ENCODE assay signal across 8 cellular contexts in genomic region chr10:129963831-129964501, GRCh38. TPM values are rescaled to one million over a fixed set of nuclear protein-coding genes. Genes with fewer than 3 reads are reported as not detected.
DNase-seq lines count a peak whose midpoint lies in the region; ATAC-seq and TF ChIP-seq lines count a peak whose summit lies in the region.

TSS of gene EBF3 (minus strand) at chr10:129964274. CDS start at chr10:129963768, 506 bp downstream.

- H3K27me3 Mint-ChIP-seq in immature natural killer cell (ENCODE audit: low read depth in 3 of 3): peaks cover 26 to 56% (median 42%) of the 10 kb centered on the region in 3 donors

- no peaks in the 10 kb centered on the region for H3K36me3 Mint-ChIP-seq in immature natural killer cell

- TF ChIP-seq POLR2A in breast epithelium (IDR thresholded peaks at IDR 0.05): no peak

- H3K4me3 Mint-ChIP-seq in immature natural killer cell: peak within 1 kb of the TSS; percentile 73 to 86 (median 83)

- H3K4me1 ChIP-seq in breast epithelium: peaks cover 0 to 1% of the 10 kb centered on the region in 2 donors

- ATAC-seq in GM21825 (IDR thresholded peaks at IDR 0.05; ENCODE audit: unreplicated experiment) (no peak), HG02763 (IDR thresholded peaks at IDR 0.05; ENCODE audit: unreplicated experiment) (no peak)

- no peaks in the 10 kb centered on the region for H3K36me3 ChIP-seq in breast epithelium

- H3K9me3 ChIP-seq in breast epithelium: no peaks in the 10 kb centered on the region

- no peak within 1 kb of the TSS for H3K27ac Mint-ChIP-seq in immature natural killer cell

- DNase-seq in SKM-1 treated with dmso at 0.1 percent for 144 hours (lab: John Stamatoyannopoulos, UW; ENCODE audit: unreplicated experiment) (peak; percentile 4), SKM-1 (lab: John Stamatoyannopoulos, UW; ENCODE audit: unreplicated experiment) (no peak), SK-MEL-5 (ENCODE audit: low read depth, low spot score) (peak; percentile 85), breast epithelium (ENCODE audit: low spot score in 2 of 2) (peak in 1 of 2 donors; percentile 37), immature natural killer cell (peak; percentile 52 to 56 (median 53))
- peak; percentile 62 for DNase-seq in stimulated activated CD4-positive, alpha-beta T cell treated with anti-CD3 and anti-CD28 coated beads, Interleukin-15, amount 100 ng/mL, for 24 hours

- H3K9me3 Mint-ChIP-seq in immature natural killer cell: peaks cover 0 to 10% (median 0%) of the 10 kb centered on the region in 6 donors

- no peak for TF ChIP-seq CTCF in breast epithelium (IDR thresholded peaks at IDR 0.05)

- intact Hi-C loops in breast epithelium (cut with DNase I; ENCODE audit: low total_unique reads): loop anchor here (2.0 kb wide), 1 partner anchor 931 kb away; no protein-coding TSS in a partner anchor

- H3K4me3 ChIP-seq in breast epithelium: peak within 1 kb of the TSS; percentile 55 to 86 (median 79)

- in situ Hi-C loops in SK-MEL-5 (cut with HindIII; ENCODE audit: low pct_unique_long_range_greater_than_20kb, low sequenced_read_pairs): no loop called here

- peaks cover 24 to 95% of the 10 kb centered on the region in 2 donors for H3K27me3 ChIP-seq in breast epithelium

- H3K27ac ChIP-seq in breast epithelium: peak within 1 kb of the TSS; percentile 7 to 85

- H3K4me1 Mint-ChIP-seq in immature natural killer cell: peaks cover 19 to 24% of the 10 kb centered on the region in 2 donors

RNA-seq across cellular contexts. Expression of gene EBF3, which starts in this region (rescaled TPM):
- total RNA-seq in SK-MEL-5 (2014; rRNA removed; shearing (Covaris generic)): 23.6 TPM in 2 replicates
- 35.2 and 41.2 TPM in 2 replicates for polyA plus RNA-seq in SK-MEL-5 (2015; cell fraction: cytosol; rRNA removed)
- 49.9 and 54.8 TPM in 2 replicates for polyA plus RNA-seq in SK-MEL-5 (2015; cell fraction: nucleus; rRNA removed)
- 10 to 100 TPM in 1 of 3 donors, 1 to 10 TPM in 2; 4.2 to 28.0 (median 6.6) TPM for total RNA-seq in breast epithelium
- polyA plus RNA-seq in immature natural killer cell: not detected

Comparison
In these comparisons a context has a peak if more than half of its experiments do, and no peak if none do; other contexts are left out.
1. Peak in DNase-seq in immature natural killer cell; RNA of the gene not detected or under 1 TPM.